In genomic region chr7:44240983-44241510, GRCh38 we compare ENCODE assay signal across 8 cellular contexts. TPM values are rescaled to one million over a fixed set of nuclear protein-coding genes. Genes with fewer than 3 reads are reported as not detected.
A peak's percentile ranks its signal among the peaks of the same experiment; 100 is the strongest.
DNase-seq lines count a peak whose midpoint lies in the region; ATAC-seq and TF ChIP-seq lines count a peak whose summit lies in the region.

No MANE protein-coding gene starts in this region.

- no peak overlapping the region for H3K27ac ChIP-seq in A673 (ENCODE audit: low read depth, low read length, poor library complexity, severe bottlenecking)

- H3K4me1 ChIP-seq in A673 (ENCODE audit: insufficient read depth, low read length, poor library complexity, severe bottlenecking) = no peaks in the 10 kb centered on the region

- no peaks in the 10 kb centered on the region for H3K27me3 ChIP-seq in A673 (replicated peaks; ENCODE audit: insufficient read depth, low read depth, low read length, poor library complexity)

- intact Hi-C loops in A673 (cut with micrococcal nuclease; ENCODE audit: unreplicated experiment) = loop anchor here (1.0 to 10.0 kb wide), 3 partner anchors 236 to 894 kb away; no protein-coding TSS in a partner anchor

- POLR2A ChIA-PET in A673 (lab: Charles Lee; ENCODE audit: low non-redundant PET) = interaction anchor here (0.6 kb wide), 1 partner anchor 247 kb away, joined by 3 read pairs; no protein-coding TSS in a partner anchor
- POLR2A ChIA-PET in activated CD4-positive, alpha-beta memory T cell treated with anti-CD3 and anti-CD28 coated beads, Interleukin-2, amount 10 ng/mL, durations not matched to agents 7 days and 5 days (lab: Charles Lee) = no interaction called here

- no peaks in the 10 kb centered on the region for H3K36me3 Mint-ChIP-seq in activated CD4-positive, alpha-beta memory T cell treated with anti-CD3 and anti-CD28 coated beads, Interleukin-2, amount 10 ng/mL, durations not matched to agents 7 days and 5 days (ENCODE audit: low read depth)

- no peaks in the 10 kb centered on the region for H3K9me3 Mint-ChIP-seq in activated CD4-positive, alpha-beta memory T cell treated with anti-CD3 and anti-CD28 coated beads, Interleukin-2, amount 10 ng/mL, durations not matched to agents 7 days and 5 days

- CTCF ChIA-PET in A673 (lab: Charles Lee) = interaction anchor here (0.6 to 1.0 kb wide), 5 partner anchors 29 to 895 kb away, joined by 3 to 5 read pairs (median 4); no protein-coding TSS in a partner anchor
- CTCF ChIA-PET in activated CD4-positive, alpha-beta memory T cell treated with anti-CD3 and anti-CD28 coated beads, Interleukin-2, amount 10 ng/mL, durations not matched to agents 7 days and 5 days (lab: Charles Lee) = interaction anchor here (0.5 to 1.8 kb wide), 17 partner anchors 8 to 333 kb away, joined by 3 to 29 read pairs (median 4); partner anchors contain the start of genes DDX56 and YKT6

- no TSS peak for BruUV-seq in A673 (replicated peaks; lab: Mats Ljungman, UMichigan)

- peak overlapping the region; percentile 31 for H3K27ac Mint-ChIP-seq in activated CD4-positive, alpha-beta memory T cell treated with anti-CD3 and anti-CD28 coated beads, Interleukin-2, amount 10 ng/mL, durations not matched to agents 7 days and 5 days

- no peaks in the 10 kb centered on the region for H3K4me1 Mint-ChIP-seq in activated CD4-positive, alpha-beta memory T cell treated with anti-CD3 and anti-CD28 coated beads, Interleukin-2, amount 10 ng/mL, durations not matched to agents 7 days and 5 days

- no peaks in the 10 kb centered on the region for H3K9me3 ChIP-seq in A673 (ENCODE audit: low read depth, low read length, poor library complexity, severe bottlenecking)

- no peaks in the 10 kb centered on the region for H3K36me3 ChIP-seq in A673 (ENCODE audit: insufficient read depth, low read length, poor library complexity, severe bottlenecking)

- H3K27me3 Mint-ChIP-seq in activated CD4-positive, alpha-beta memory T cell treated with anti-CD3 and anti-CD28 coated beads, Interleukin-2, amount 10 ng/mL, durations not matched to agents 7 days and 5 days = no peaks in the 10 kb centered on the region

- peak overlapping the region; percentile 33 for H3K4me3 ChIP-seq in A673 (ENCODE audit: low read depth, low read length, poor library complexity, severe bottlenecking)

- peak; percentile 85 for DNase-seq in A673 (ENCODE audit: low spot score)
- peak; percentile 94 for DNase-seq in NCI-H82 (lab: John Stamatoyannopoulos, UW)
- DNase-seq in activated CD4-positive, alpha-beta memory T cell treated with anti-CD3 and anti-CD28 coated beads, Interleukin-2, amount 10 ng/mL, durations not matched to agents 7 days and 5 days = peak; percentile 70
- DNase-seq in effector CD4-positive, alpha-beta T cell = peak; percentile 25
- peak; percentile 89 for DNase-seq in medulla oblongata (ENCODE audit: extremely low spot score)
- peak; percentile 13 for DNase-seq in stimulated activated CD8-positive, alpha-beta memory T cell treated with anti-CD3 and anti-CD28 coated beads, Interleukin-15, amount 100 ng/mL, for 24 hours (ENCODE audit: low read depth)

- ATAC-seq in GM18511 (IDR thresholded peaks at IDR 0.05; ENCODE audit: unreplicated experiment) (peak; percentile 87), HG03565 (IDR thresholded peaks at IDR 0.05; ENCODE audit: unreplicated experiment) (peak; percentile 71)

- no peak overlapping the region for H3K4me3 Mint-ChIP-seq in activated CD4-positive, alpha-beta memory T cell treated with anti-CD3 and anti-CD28 coated beads, Interleukin-2, amount 10 ng/mL, durations not matched to agents 7 days and 5 days

- peak; percentile 89 for TF ChIP-seq CTCF in A673 (conservative IDR thresholded peaks at IDR 0.05; ENCODE audit: low read depth, low read length)

RNA-seq across cellular contexts. Expression of gene YKT6, which starts 40.3 kb away (rescaled TPM):
- total RNA-seq in A673 (2021) = 126 and 140 TPM in 2 replicates
- total RNA-seq in activated CD4-positive, alpha-beta memory T cell treated with anti-CD3 and anti-CD28 coated beads, Interleukin-2, amount 10 ng/mL, durations not matched to agents 7 days and 5 days = 10 to 100 TPM; 59.1 to 60.9 TPM

RNA-seq across cellular contexts. Expression of gene GCK, which starts 51.8 kb away (rescaled TPM):
- total RNA-seq in A673 (2021) = not detected in 2 replicates
- not detected for total RNA-seq in activated CD4-positive, alpha-beta memory T cell treated with anti-CD3 and anti-CD28 coated beads, Interleukin-2, amount 10 ng/mL, durations not matched to agents 7 days and 5 days

Comparison
In these comparisons a context has a peak if more than half of its experiments do, and no peak if none do; other contexts are left out.
1. DNase-seq: peak in every context shown above with its lines; median percentile 94 in NCI-H82; 89 in medulla oblongata; 85 in A673; 70 in activated CD4-positive, alpha-beta memory T cell treated with anti-CD3 and anti-CD28 coated beads, Interleukin-2, amount 10 ng/mL, durations not matched to agents 7 days and 5 days; 25 in effector CD4-positive, alpha-beta T cell; 13 in stimulated activated CD8-positive, alpha-beta memory T cell treated with anti-CD3 and anti-CD28 coated beads, Interleukin-15, amount 100 ng/mL, for 24 hours.